1 cellular context compared by ENCODE assay signal in genomic region chr2:66686768-66687167, GRCh38.
TF ChIP-seq lines count a peak whose summit lies in the region.

No MANE protein-coding gene starts in this region.

TF ChIP-seq in IMR-90, 13 proteins besides CTCF, POLR2A, EP300 and RAD21:
- no peak for TF ChIP-seq FOS (IDR thresholded peaks at IDR 0.05; ENCODE audit: low read depth, low read length)
- TF ChIP-seq CEBPB (IDR thresholded peaks at IDR 0.05; ENCODE audit: low read depth, low read length): peak; percentile 69
- TF ChIP-seq SMC3 (IDR thresholded peaks at IDR 0.05; ENCODE audit: low read depth, low read length): no peak
- no peak for TF ChIP-seq MAZ (IDR thresholded peaks at IDR 0.05; ENCODE audit: borderline replicate concordance, low read depth, low read length)
- no peak for TF ChIP-seq RFX5 (IDR thresholded peaks at IDR 0.05; ENCODE audit: low read depth, low read length)
- no peak for TF ChIP-seq USF2 (IDR thresholded peaks at IDR 0.05; ENCODE audit: low read depth, low read length)
- TF ChIP-seq MAFK (IDR thresholded peaks at IDR 0.05; ENCODE audit: low read depth, low read length): peak; percentile 64
- TF ChIP-seq ELK1 (IDR thresholded peaks at IDR 0.05; ENCODE audit: borderline replicate concordance, low read depth, low read length): no peak
